19 cellular contexts compared by ENCODE assay signal in the genomic region with DNA sequence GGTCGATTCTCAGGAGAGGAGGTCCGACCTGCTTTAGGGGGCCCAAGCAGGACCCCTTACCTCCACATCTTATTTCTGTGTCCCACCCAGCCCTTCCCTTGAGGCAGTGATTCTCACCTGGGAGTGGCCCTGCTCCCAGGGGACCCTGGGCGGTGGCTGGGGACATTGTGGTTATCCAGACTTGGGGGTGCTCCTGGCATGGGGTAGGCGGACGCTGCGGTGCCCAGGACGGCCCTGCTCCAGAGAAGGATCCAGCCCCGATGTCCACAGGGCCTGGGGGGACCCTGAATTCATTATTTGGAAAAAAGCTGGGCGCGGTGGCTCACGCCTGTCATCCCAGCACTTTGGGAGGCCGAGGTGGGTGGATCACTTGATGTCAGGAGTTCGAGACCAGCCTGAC.
A peak's percentile ranks its signal among the peaks of the same experiment; 100 is the strongest.
DNase-seq lines count a peak whose midpoint lies in the region; ATAC-seq and TF ChIP-seq lines count a peak whose summit lies in the region.
"Had no signal": no experiment of that assay in that cellular context is flagged by ENCODE, and none has a peak within 500 bp of the region (broad histone marks: within the 10 kb centered on the region; RNA-seq: fewer than 3 reads in every experiment).

No MANE protein-coding gene starts in this region.

- no peak overlapping the region for H3K4ac ChIP-seq in mesenchymal stem cell (ENCODE audit: low read depth in 1 of 2, low read length in 2 of 2)

- no peak overlapping the region for H3K4me2 ChIP-seq in mesenchymal stem cell (ENCODE audit: low read length, poor library complexity, severe bottlenecking)
- H3K4me2 ChIP-seq: A549 had no signal

- H2BK12ac ChIP-seq in mesenchymal stem cell (ENCODE audit: low read length in 2 of 2) = no peak overlapping the region

- H3K4me1 ChIP-seq in RWPE2 (ENCODE audit: insufficient read depth, poor library complexity, severe bottlenecking) (no peaks in the 10 kb centered on the region), mesenchymal stem cell (ENCODE audit: control insufficient read depth, insufficient read depth, low read depth, low read length) (peaks cover 11% of the 10 kb centered on the region)

- H4K91ac ChIP-seq in mesenchymal stem cell (ENCODE audit: low read length) = no peak overlapping the region

- no peak overlapping the region for H3K27ac ChIP-seq in RWPE2 (ENCODE audit: poor library complexity, severe bottlenecking)
- H3K27ac ChIP-seq in mesenchymal stem cell (ENCODE audit: low read length, poor library complexity, severe bottlenecking) = no peak overlapping the region
- H3K27ac ChIP-seq: C4-2B had no signal

- DNase-seq in left cardiac atrium = peak; percentile 9
- no peak for DNase-seq in cardiac septum (ENCODE audit: low spot score)
- DNase-seq in RWPE2 (ENCODE audit: low spot score) = peak; percentile 32
- DNase-seq in mesenchymal stem cell = no peak
- no peak for DNase-seq in stimulated activated naive B cell treated with anti-CD40 and anti-IgM and Interleukin-4, amounts not matched to agents 10 μg/mL and 1 μg/mL and 100 μg/mL, for 72 hours
- no peak for DNase-seq in NCI-H1417 treated with DMSO at 0.1 percent for 48 hours (lab: John Stamatoyannopoulos, UW)
- DNase-seq in NCI-H526 treated with DMSO at 0.1 percent for 48 hours (lab: John Stamatoyannopoulos, UW) = no peak
- DNase-seq: Caco-2, DMS153, EL, GOT3, NCI-H1417, NCI-H1930, NCI-H446 treated with DMSO at 0.1 percent for 48 hours, NCI-H774, RPMI8226 had no signal

- no peak overlapping the region for H3K23ac ChIP-seq in mesenchymal stem cell (ENCODE audit: low read length in 2 of 2)

- peaks cover 42 to 77% of the 10 kb centered on the region in 2 donors for H3K4me1 Mint-ChIP-seq in stimulated activated naive B cell treated with anti-CD40 and anti-IgM and Interleukin-4, amounts not matched to agents 10 μg/mL and 1 μg/mL and 100 μg/mL, for 72 hours

- WGBS in mesenchymal stem cell = 97% methylated on average over 11 of the region's 13 CpGs

- H3K27me3 Mint-ChIP-seq in stimulated activated naive B cell treated with anti-CD40 and anti-IgM and Interleukin-4, amounts not matched to agents 10 μg/mL and 1 μg/mL and 100 μg/mL, for 72 hours = no peaks in the 10 kb centered on the region

- H2BK5ac ChIP-seq in mesenchymal stem cell (ENCODE audit: low read depth, low read length, poor library complexity, severe bottlenecking) = no peak overlapping the region

- no peaks in the 10 kb centered on the region for H3K36me3 Mint-ChIP-seq in stimulated activated naive B cell treated with anti-CD40 and anti-IgM and Interleukin-4, amounts not matched to agents 10 μg/mL and 1 μg/mL and 100 μg/mL, for 72 hours

- no peak overlapping the region for H2BK120ac ChIP-seq in mesenchymal stem cell (ENCODE audit: low read depth, low read length)

- ATAC-seq in left cardiac atrium (no peak), RWPE2 (ENCODE audit: low read depth) (no peak)
- no peak for ATAC-seq in stimulated activated naive B cell treated with anti-CD40 and anti-IgM and Interleukin-4, amounts not matched to agents 10 μg/mL and 1 μg/mL and 100 μg/mL, for 72 hours (replicated peaks)
- ATAC-seq: A549 had no signal

- intact Hi-C loops in left cardiac atrium (cut with DNase I) = no loop called here
- intact Hi-C loops in cardiac septum (cut with DNase I) = no loop called here

- H3K36me3 ChIP-seq in RWPE2 (ENCODE audit: low read depth) = no peaks in the 10 kb centered on the region
- no peaks in the 10 kb centered on the region for H3K36me3 ChIP-seq in mesenchymal stem cell (ENCODE audit: control insufficient read depth in 1 of 2, insufficient read depth in 2 of 2, low read depth in 1 of 2, low read length in 2 of 2)

- H3K14ac ChIP-seq in mesenchymal stem cell (ENCODE audit: low read length in 2 of 2) = no peak overlapping the region

- H2AK5ac ChIP-seq in mesenchymal stem cell (ENCODE audit: low read length, severe bottlenecking) = no peak overlapping the region

- H3K4me3 Mint-ChIP-seq in stimulated activated naive B cell treated with anti-CD40 and anti-IgM and Interleukin-4, amounts not matched to agents 10 μg/mL and 1 μg/mL and 100 μg/mL, for 72 hours = no peak overlapping the region

- H3K27me3 ChIP-seq in RWPE2 (ENCODE audit: insufficient read depth, poor library complexity, severe bottlenecking) = no peaks in the 10 kb centered on the region
- H3K27me3 ChIP-seq in mesenchymal stem cell (ENCODE audit: control insufficient read depth in 1 of 2, insufficient read depth in 1 of 2, low read length in 2 of 2) = peaks cover 4 to 31% of the 10 kb centered on the region in 2 experiments

- H4K8ac ChIP-seq in mesenchymal stem cell (ENCODE audit: low read length) = peak overlapping the region; percentile 24

- H3K9me3 ChIP-seq in RWPE2 (ENCODE audit: severe bottlenecking) (no peaks in the 10 kb centered on the region), mesenchymal stem cell (ENCODE audit: control insufficient read depth, low read length) (no peaks in the 10 kb centered on the region)
- H3K9me3 ChIP-seq: A549, Caco-2 had no signal

- H3K79me1 ChIP-seq in mesenchymal stem cell (replicated peaks; ENCODE audit: low read length, poor library complexity, severe bottlenecking) = no peaks in the 10 kb centered on the region

- no peaks in the 10 kb centered on the region for H3K9me3 Mint-ChIP-seq in stimulated activated naive B cell treated with anti-CD40 and anti-IgM and Interleukin-4, amounts not matched to agents 10 μg/mL and 1 μg/mL and 100 μg/mL, for 72 hours

- TF ChIP-seq CTCF in RWPE2 (IDR thresholded peaks at IDR 0.05; ENCODE audit: poor library complexity, severe bottlenecking) = no peak

- H3K9ac ChIP-seq in mesenchymal stem cell (ENCODE audit: low read length) = no peak overlapping the region

- peak overlapping the region; percentile 77 for H3K27ac Mint-ChIP-seq in stimulated activated naive B cell treated with anti-CD40 and anti-IgM and Interleukin-4, amounts not matched to agents 10 μg/mL and 1 μg/mL and 100 μg/mL, for 72 hours

- H3K4me3 ChIP-seq in RWPE2 (ENCODE audit: severe bottlenecking) (no peak overlapping the region), mesenchymal stem cell (ENCODE audit: insufficient read depth in 1 of 2, low read depth in 1 of 2, low read length in 2 of 2) (no peak overlapping the region)
- H3K4me3 ChIP-seq: A549, K562 had no signal

- H2AFZ ChIP-seq in mesenchymal stem cell (ENCODE audit: low read depth, low read length) = no peak overlapping the region

- H2BK15ac ChIP-seq in mesenchymal stem cell (ENCODE audit: low read depth, poor library complexity, severe bottlenecking) = no peak overlapping the region

- H3K18ac ChIP-seq in mesenchymal stem cell (ENCODE audit: low read depth in 1 of 2, low read length in 2 of 2) = no peak overlapping the region

Comparison
In these comparisons a context has a peak if more than half of its experiments do, and no peak if none do; other contexts are left out.
1. DNase-seq: peak in left cardiac atrium (single experiment) and RWPE2 (single experiment); none in cardiac septum (single experiment), mesenchymal stem cell (single experiment), stimulated activated naive B cell treated with anti-CD40 and anti-IgM and Interleukin-4, amounts not matched to agents 10 μg/mL and 1 μg/mL and 100 μg/mL, for 72 hours (single experiment), NCI-H1417 treated with DMSO at 0.1 percent for 48 hours (single experiment) and NCI-H526 treated with DMSO at 0.1 percent for 48 hours (single experiment).